In the genomic region with DNA sequence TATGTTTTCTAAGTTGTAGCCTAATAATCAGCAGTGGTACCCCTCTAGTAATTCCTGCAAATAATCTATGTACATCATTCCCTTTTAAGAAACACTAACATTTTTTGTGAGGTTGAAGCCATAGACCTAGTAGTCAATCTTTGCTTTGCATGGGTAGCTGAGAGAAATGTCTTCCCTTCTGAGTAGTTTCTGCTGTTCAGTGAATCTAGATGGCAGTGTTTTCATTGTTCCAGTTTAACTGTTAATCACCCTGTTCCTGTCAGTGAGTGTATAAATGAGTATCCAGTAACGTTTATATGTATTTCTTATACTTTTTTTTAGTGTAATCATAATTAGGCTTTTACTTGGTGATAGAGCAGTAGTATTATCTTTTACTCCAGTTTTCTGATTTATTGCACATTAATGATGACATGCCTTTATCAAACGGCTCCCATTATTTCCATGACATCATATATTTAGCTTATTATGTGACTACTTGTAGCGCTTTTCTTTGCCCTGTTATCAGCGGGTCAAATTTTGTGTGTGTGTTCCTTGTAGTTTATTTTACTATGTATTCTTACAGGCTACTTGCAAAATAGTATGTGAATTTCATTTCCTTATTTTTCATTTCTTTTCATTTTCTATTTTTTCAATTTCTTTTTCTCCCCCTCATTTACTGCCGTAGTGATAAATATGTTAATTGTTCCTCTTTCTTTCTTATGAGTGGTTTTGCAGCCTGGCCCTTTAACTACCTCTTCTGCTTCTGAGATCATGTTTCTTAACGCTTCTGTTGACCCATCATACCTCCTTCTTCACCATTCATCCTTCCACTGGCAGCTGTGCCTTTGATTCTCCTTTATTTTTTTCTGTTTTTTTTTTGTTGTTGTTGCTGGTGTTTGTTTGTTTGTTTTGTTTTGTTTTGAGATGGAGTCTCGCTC, we compare ENCODE assay signal across 19 cellular contexts. TPM values are rescaled to one million over a fixed set of nuclear protein-coding genes. Genes with fewer than 3 reads are reported as not detected.
DNase-seq lines count a peak whose midpoint lies in the region; ATAC-seq, FAIRE-seq and TF ChIP-seq lines count a peak whose summit lies in the region.
"Had no signal": no experiment of that assay in that cellular context is flagged by ENCODE, and none has a peak within 500 bp of the region (broad histone marks: within the 10 kb centered on the region; RNA-seq: fewer than 3 reads in every experiment).

No MANE protein-coding gene starts in this region.

- peaks cover 54% of the 10 kb centered on the region for H3K79me2 ChIP-seq in GM12878 (ENCODE audit: control insufficient read depth, insufficient read depth, low read length)

- CTCF ChIA-PET in GM12878 (lab: Yijun Ruan, JAX) = interaction anchor here (0.6 to 3.7 kb wide), 6 partner anchors 14 to 325 kb away, joined by 3 to 11 read pairs (median 3); no protein-coding TSS in a partner anchor

- no peaks in the 10 kb centered on the region for H4K20me1 ChIP-seq in GM12878 (ENCODE audit: control insufficient read depth, insufficient read depth)

- SMC1A ChIA-PET in GM12878 (lab: Charles Lee; ENCODE audit: uncharacterized antibody, unreplicated experiment) = interaction anchor here (0.6 to 4.7 kb wide), 8 partner anchors 8 to 324 kb away, joined by 3 to 23 read pairs (median 3); no protein-coding TSS in a partner anchor

- in situ Hi-C loops in KBM-7 (cut with MboI; ENCODE audit: low pct_unique_long_range_greater_than_20kb, low sequenced_read_pairs) (no loop called here), GM12878 (cut with MboI) (no loop called here), gastrocnemius medialis (cut with MboI; ENCODE audit: low sequenced_read_pairs in 4 of 4) (loop anchor here in 1 of 4 donors (5.0 kb wide), 1 partner anchor 91 kb away; the partner anchor contains the start of gene TOR1AIP1)

- H2AFZ ChIP-seq in GM12878 (ENCODE audit: control insufficient read depth, low read depth, low read length) = no peak overlapping the region

- TF ChIP-seq RAD21 in GM12878 (IDR thresholded peaks at IDR 0.05; ENCODE audit: insufficient read depth, low read depth, low read length) = no peak

- H3K4me3 ChIP-seq in GM12878 (no peak overlapping the region), gastrocnemius medialis (peak overlapping the region in 3 of 4 donors; percentile 25 to 38 (median 30))
- H3K4me3 ChIP-seq: ovary, Peyer's patch had no signal

- WGBS in GM12878 (ENCODE audit: insufficient coverage, insufficient replicate concordance, low lambda C conversion rate, missing lambda C conversion rate) = 49% methylated on average over 7 of the region's 7 CpGs

- H3K4me1 ChIP-seq in GM12878 (ENCODE audit: control insufficient read depth, insufficient read depth, low read length) = no peaks in the 10 kb centered on the region; the same call in 1 of the 2 replicates
- peaks cover 60 to 75% of the 10 kb centered on the region in 2 donors for H3K4me1 ChIP-seq in gastrocnemius medialis

- intact Hi-C loops in GM12878 (cut with micrococcal nuclease; ENCODE audit: unreplicated experiment) (no loop called here), gastrocnemius medialis (cut with DNase I; ENCODE audit: low total_unique reads) (loop anchor here (5.0 kb wide), 1 partner anchor 91 kb away; the partner anchor contains the start of gene TOR1AIP1)

- POLR2A ChIA-PET in GM12878 (lab: Charles Lee) = no interaction called here

- no TSS peak for BruUV-seq in GM12878 (replicated peaks; lab: Mats Ljungman, UMichigan)

- RAD21 ChIA-PET in GM12878 (lab: Charles Lee; ENCODE audit: unreplicated experiment) = interaction anchor here (0.9 to 1.3 kb wide), 2 partner anchors 11 to 21 kb away, joined by 3 read pairs; no protein-coding TSS in a partner anchor

- peaks cover 4 to 5% of the 10 kb centered on the region in 2 experiments; a peak in 3 of 4 replicates for H3K36me3 ChIP-seq in GM12878 (ENCODE audit: control insufficient read depth in 2 of 2, insufficient read depth in 2 of 2, low read length in 1 of 2)
- H3K36me3 ChIP-seq in gastrocnemius medialis = no peaks in the 10 kb centered on the region
- H3K36me3 ChIP-seq: ovary, Peyer's patch had no signal

- H3K4me2 ChIP-seq in GM12878 (ENCODE audit: control insufficient read depth, insufficient read depth) = peak overlapping the region; percentile 22; the same call in 1 of the 2 replicates

- TF ChIP-seq EP300 in GM12878 (IDR thresholded peaks at IDR 0.05; ENCODE audit: borderline replicate concordance in 1 of 2, control insufficient read depth in 1 of 2, low read depth in 2 of 2, low read length in 2 of 2) = no peak

- H3K9me3 ChIP-seq in GM12878 (replicated peaks; ENCODE audit: control insufficient read depth, insufficient read depth, low read length) (no peaks in the 10 kb centered on the region; the same call in 2 of the 3 replicates), gastrocnemius medialis (no peaks in the 10 kb centered on the region)
- H3K9me3 ChIP-seq: ovary, Peyer's patch had no signal

- no peaks in the 10 kb centered on the region for H3K27me3 ChIP-seq in GM12878 (replicated peaks in 1 of 2; ENCODE audit: control insufficient read depth in 2 of 2, insufficient read depth in 2 of 2, low read length in 1 of 2)
- H3K27me3 ChIP-seq in gastrocnemius medialis = no peaks in the 10 kb centered on the region
- H3K27me3 ChIP-seq: ovary, Peyer's patch had no signal

- TF ChIP-seq POLR2A in GM12878 (IDR thresholded peaks at IDR 0.05; ENCODE audit: low read depth, low read length) (no peak), gastrocnemius medialis (IDR thresholded peaks at IDR 0.05) (no peak)

- H3K27ac ChIP-seq in GM12878 (ENCODE audit: control insufficient read depth, insufficient read depth) (no peak overlapping the region), gastrocnemius medialis (peak overlapping the region; percentile 79 to 89 (median 87))
- H3K27ac ChIP-seq: ovary, Peyer's patch had no signal

- TF ChIP-seq CTCF in GM12878 (IDR thresholded peaks at IDR 0.05 in 2 of 3, conservative IDR thresholded peaks at IDR 0.05 in 1 of 3; ENCODE audit: control insufficient read depth in 2 of 3, extremely low read depth in 1 of 3, insufficient read depth in 1 of 3, low read depth in 3 of 3, low read length in 3 of 3) (no peak; a peak in 1 of 6 replicates), gastrocnemius medialis (IDR thresholded peaks at IDR 0.05 in 4 of 5, conservative IDR thresholded peaks at IDR 0.05 in 1 of 5) (no peak)

- DNase-seq in KBM-7 = peak; percentile 43
- DNase-seq in NOMO-1 treated with dmso at 0.1 percent for 144 hours (lab: John Stamatoyannopoulos, UW; ENCODE audit: unreplicated experiment) = peak; percentile 48
- no peak for DNase-seq in GM12878 (ENCODE audit: low read depth, low spot score)
- DNase-seq in gastrocnemius medialis = no peak
- no peak for DNase-seq in epidermal melanocyte (ENCODE audit: insufficient read length, low spot score)
- DNase-seq: activated CD4-positive, CD25-positive, alpha-beta regulatory T cell; activated effector memory CD4-positive, alpha-beta T cell treated with Interleukin-2 at 50 U/mL for 16 hours; amygdala; central memory CD4-positive, alpha-beta T cell; DMS153; effector CD4-positive, alpha-beta T cell; hypothalamus; left colon; NCI-H446; ovary; Peyer's patch; stimulated activated CD4-positive, alpha-beta T cell treated with anti-CD3 and anti-CD28 coated beads, Interleukin-4, amount 100 ng/mL, for 4 hours had no signal

- no peak for FAIRE-seq in GM12878 (lab: Jason Lieb, UNC)

- ATAC-seq in GM12878 (peak; percentile 55; the same call in 2 of the 3 replicates), gastrocnemius medialis (no peak), GM18519 (IDR thresholded peaks at IDR 0.05; ENCODE audit: low FRiP score, unreplicated experiment) (no peak), GM21737 (IDR thresholded peaks at IDR 0.05; ENCODE audit: unreplicated experiment) (no peak)
- ATAC-seq: left colon had no signal

- H3K9ac ChIP-seq in GM12878 (ENCODE audit: control insufficient read depth, insufficient read depth, low read length) = no peak overlapping the region

TF ChIP-seq in GM12878, 131 proteins besides CTCF, POLR2A, EP300 and RAD21:
- TF ChIP-seq SREBF2 (IDR thresholded peaks at IDR 0.05; ENCODE audit: low read length) = no peak
- peak; percentile 71 for TF ChIP-seq ATF7 (IDR thresholded peaks at IDR 0.05; ENCODE audit: low read depth)

RNA-seq across cellular contexts. Expression of gene CEP350, which starts 18.8 kb away (rescaled TPM):
- 137 and 158 TPM in 2 replicates for total RNA-seq in GM12878 (2013; cell fraction: nucleolus; rRNA removed)
- total RNA-seq in GM12878 (2014; rRNA removed) (33.6 and 37.3 TPM in 2 replicates), GM12878 (2014; rRNA removed; fragmentation: Illumina TruSeq; extraction: Trizol) (46.0 and 47.9 TPM in 2 replicates), GM12878 (2021) (30.3 and 32.7 TPM in 2 replicates), gastrocnemius medialis (100 to 1,000 TPM in 3 of 4 donors, 10 to 100 TPM in 1; 83.7 to 197 (median 157) TPM)
- 9.8 TPM for polyA plus RNA-seq in GM12878 (2011; ENCODE audit: low read depth)
- polyA plus RNA-seq in GM12878 (2011; rRNA removed) (21.0 and 34.6 TPM in 2 replicates), GM12878 (2014; fragmentation: Illumina TruSeq; extraction: Trizol) (25.9 and 28.1 TPM in 2 replicates), GM12878 (2014; fragmentation: Nextera tagmentation; extraction: Ambion mirVana) (1 to 10 TPM; 5.2 to 6.7 TPM), GM12878 (2014; rRNA removed) (9.7 and 12.5 TPM in 2 replicates), GM12878 (2016; fragmentation: Nextera tagmentation; extraction: Ambion mirVana) (10 to 100 TPM; 21.4 to 24.9 TPM)
- polyA plus RNA-seq in GM12878 (2011; cell fraction: cytosol; rRNA removed) = 9.4 and 9.9 TPM in 2 replicates
- 18.9 and 22.7 TPM in 2 replicates for polyA plus RNA-seq in GM12878 (2011; cell fraction: nucleus; rRNA removed)
- polyA plus RNA-seq in GM12878 (2012) = 13.1 and 17.2 TPM in 2 replicates
- 45.8 and 53.3 TPM in 2 replicates for polyA minus RNA-seq in GM12878 (2011; rRNA and poly(A)+ RNA removed)
- polyA minus RNA-seq in GM12878 (2011; cell fraction: cytosol; rRNA and poly(A)+ RNA removed) = 24.7 and 30.3 TPM in 2 replicates
- 32.4 and 53.1 TPM in 2 replicates for polyA minus RNA-seq in GM12878 (2011; cell fraction: nucleus; rRNA and poly(A)+ RNA removed)

Comparison
In these comparisons a context has a peak if more than half of its experiments do, and no peak if none do; other contexts are left out.
1. DNase-seq: peak in KBM-7 (single experiment) and NOMO-1 treated with dmso at 0.1 percent for 144 hours (single experiment); none in GM12878 (single experiment), gastrocnemius medialis (0 of 2) and epidermal melanocyte (single experiment).